In the genomic region with DNA sequence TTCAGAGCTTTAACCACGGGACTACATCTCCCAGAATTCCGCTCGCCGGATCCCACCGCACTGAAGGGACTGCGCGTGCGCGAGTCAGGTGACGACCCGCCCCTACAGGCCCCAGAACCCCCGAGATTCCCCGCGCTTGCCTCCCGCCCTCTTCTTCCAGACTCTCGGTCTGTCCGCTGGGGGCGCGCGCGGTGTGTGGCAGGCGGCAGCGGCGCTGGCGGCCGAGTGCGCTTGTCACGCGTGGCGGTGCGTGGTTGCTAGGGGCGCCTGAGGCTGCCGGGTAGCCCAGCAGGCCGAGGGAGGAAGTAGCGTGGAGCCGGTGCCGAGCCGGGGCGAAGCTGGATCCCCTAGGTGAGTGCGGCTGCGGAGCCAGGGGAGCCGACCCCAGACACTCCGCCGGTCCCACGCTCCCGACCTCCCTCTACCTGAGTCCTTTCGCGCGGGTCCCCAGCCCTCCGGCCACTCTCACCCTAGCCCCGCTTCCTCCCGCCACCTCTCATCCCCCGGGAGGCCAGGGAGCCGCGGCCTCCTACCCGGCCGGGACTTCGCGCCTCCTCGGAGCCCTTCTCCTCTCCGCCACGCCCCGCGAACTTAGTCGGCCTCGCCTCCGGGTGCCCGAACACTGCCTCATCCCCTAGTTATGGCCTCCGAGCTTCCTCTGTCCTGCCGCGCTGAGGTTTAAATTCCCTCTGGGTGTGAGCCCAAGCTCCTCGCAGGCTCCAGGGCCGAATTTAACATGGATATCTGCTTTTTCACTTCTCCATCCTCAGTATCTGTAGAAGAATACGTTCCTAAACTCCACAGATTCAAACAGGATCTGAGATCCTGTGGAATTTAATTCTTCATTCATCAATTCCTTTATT, we compare ENCODE assay signal across 1 cellular context.
TF ChIP-seq lines count a peak whose summit lies in the region.

A gene with protein sequence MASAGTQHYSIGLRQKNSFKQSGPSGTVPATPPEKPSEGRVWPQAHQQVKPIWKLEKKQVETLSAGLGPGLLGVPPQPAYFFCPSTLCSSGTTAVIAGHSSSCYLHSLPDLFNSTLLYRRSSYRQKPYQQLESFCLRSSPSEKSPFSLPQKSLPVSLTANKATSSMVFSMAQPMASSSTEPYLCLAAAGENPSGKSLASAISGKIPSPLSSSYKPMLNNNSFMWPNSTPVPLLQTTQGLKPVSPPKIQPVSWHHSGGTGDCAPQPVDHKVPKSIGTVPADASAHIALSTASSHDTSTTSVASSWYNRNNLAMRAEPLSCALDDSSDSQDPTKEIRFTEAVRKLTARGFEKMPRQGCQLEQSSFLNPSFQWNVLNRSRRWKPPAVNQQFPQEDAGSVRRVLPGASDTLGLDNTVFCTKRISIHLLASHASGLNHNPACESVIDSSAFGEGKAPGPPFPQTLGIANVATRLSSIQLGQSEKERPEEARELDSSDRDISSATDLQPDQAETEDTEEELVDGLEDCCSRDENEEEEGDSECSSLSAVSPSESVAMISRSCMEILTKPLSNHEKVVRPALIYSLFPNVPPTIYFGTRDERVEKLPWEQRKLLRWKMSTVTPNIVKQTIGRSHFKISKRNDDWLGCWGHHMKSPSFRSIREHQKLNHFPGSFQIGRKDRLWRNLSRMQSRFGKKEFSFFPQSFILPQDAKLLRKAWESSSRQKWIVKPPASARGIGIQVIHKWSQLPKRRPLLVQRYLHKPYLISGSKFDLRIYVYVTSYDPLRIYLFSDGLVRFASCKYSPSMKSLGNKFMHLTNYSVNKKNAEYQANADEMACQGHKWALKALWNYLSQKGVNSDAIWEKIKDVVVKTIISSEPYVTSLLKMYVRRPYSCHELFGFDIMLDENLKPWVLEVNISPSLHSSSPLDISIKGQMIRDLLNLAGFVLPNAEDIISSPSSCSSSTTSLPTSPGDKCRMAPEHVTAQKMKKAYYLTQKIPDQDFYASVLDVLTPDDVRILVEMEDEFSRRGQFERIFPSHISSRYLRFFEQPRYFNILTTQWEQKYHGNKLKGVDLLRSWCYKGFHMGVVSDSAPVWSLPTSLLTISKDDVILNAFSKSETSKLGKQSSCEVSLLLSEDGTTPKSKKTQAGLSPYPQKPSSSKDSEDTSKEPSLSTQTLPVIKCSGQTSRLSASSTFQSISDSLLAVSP (plus strand): TSS at position 149 of the 863 bp plus-strand sequence. CDS start 26,842 bp downstream, outside the sequence.

TF ChIP-seq in A549, 52 proteins besides CTCF, POLR2A, EP300 and RAD21 (continued from another document):
- TF ChIP-seq, protein P1, sequence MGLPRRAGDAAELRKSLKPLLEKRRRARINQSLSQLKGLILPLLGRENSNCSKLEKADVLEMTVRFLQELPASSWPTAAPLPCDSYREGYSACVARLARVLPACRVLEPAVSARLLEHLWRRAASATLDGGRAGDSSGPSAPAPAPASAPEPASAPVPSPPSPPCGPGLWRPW (IDR thresholded peaks at IDR 0.05) = no peak
- TF ChIP-seq PHF8 (IDR thresholded peaks at IDR 0.05; ENCODE audit: borderline replicate concordance, low read depth) = peak; percentile 69; the same call in 1 of the 2 replicates
- TF ChIP-seq ZNF302 (CRISPR knock-in tag; IDR thresholded peaks at IDR 0.05) = no peak
- TF ChIP-seq, protein P2, sequence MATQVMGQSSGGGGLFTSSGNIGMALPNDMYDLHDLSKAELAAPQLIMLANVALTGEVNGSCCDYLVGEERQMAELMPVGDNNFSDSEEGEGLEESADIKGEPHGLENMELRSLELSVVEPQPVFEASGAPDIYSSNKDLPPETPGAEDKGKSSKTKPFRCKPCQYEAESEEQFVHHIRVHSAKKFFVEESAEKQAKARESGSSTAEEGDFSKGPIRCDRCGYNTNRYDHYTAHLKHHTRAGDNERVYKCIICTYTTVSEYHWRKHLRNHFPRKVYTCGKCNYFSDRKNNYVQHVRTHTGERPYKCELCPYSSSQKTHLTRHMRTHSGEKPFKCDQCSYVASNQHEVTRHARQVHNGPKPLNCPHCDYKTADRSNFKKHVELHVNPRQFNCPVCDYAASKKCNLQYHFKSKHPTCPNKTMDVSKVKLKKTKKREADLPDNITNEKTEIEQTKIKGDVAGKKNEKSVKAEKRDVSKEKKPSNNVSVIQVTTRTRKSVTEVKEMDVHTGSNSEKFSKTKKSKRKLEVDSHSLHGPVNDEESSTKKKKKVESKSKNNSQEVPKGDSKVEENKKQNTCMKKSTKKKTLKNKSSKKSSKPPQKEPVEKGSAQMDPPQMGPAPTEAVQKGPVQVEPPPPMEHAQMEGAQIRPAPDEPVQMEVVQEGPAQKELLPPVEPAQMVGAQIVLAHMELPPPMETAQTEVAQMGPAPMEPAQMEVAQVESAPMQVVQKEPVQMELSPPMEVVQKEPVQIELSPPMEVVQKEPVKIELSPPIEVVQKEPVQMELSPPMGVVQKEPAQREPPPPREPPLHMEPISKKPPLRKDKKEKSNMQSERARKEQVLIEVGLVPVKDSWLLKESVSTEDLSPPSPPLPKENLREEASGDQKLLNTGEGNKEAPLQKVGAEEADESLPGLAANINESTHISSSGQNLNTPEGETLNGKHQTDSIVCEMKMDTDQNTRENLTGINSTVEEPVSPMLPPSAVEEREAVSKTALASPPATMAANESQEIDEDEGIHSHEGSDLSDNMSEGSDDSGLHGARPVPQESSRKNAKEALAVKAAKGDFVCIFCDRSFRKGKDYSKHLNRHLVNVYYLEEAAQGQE (IDR thresholded peaks at IDR 0.05) = 0 out of 2 replicates have a peak, but pooled peaks have one; percentile 18
- peak; percentile 78; the same call in 1 of the 2 replicates for TF ChIP-seq MYC (IDR thresholded peaks at IDR 0.05; ENCODE audit: borderline replicate concordance, low read length)
- no peak for TF ChIP-seq HOXB13 (CRISPR knock-in tag; IDR thresholded peaks at IDR 0.05; ENCODE audit: low read depth)
- no peak for TF ChIP-seq NFE2L2 (conservative IDR thresholded peaks at IDR 0.05; ENCODE audit: low read length)
- peak; percentile 57 for TF ChIP-seq SMC3 (IDR thresholded peaks at IDR 0.05)
- TF ChIP-seq, protein P3, sequence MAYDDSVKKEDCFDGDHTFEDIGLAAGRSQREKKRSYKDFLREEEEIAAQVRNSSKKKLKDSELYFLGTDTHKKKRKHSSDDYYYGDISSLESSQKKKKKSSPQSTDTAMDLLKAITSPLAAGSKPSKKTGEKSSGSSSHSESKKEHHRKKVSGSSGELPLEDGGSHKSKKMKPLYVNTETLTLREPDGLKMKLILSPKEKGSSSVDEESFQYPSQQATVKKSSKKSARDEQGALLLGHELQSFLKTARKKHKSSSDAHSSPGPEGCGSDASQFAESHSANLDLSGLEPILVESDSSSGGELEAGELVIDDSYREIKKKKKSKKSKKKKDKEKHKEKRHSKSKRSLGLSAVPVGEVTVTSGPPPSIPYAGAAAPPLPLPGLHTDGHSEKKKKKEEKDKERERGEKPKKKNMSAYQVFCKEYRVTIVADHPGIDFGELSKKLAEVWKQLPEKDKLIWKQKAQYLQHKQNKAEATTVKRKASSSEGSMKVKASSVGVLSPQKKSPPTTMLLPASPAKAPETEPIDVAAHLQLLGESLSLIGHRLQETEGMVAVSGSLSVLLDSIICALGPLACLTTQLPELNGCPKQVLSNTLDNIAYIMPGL (CRISPR knock-in tag; IDR thresholded peaks at IDR 0.05; ENCODE audit: borderline replicate concordance) = no peak; the same call in 1 of the 2 replicates
- no peak for TF ChIP-seq NPAS2 (CRISPR knock-in tag; IDR thresholded peaks at IDR 0.05; ENCODE audit: borderline replicate concordance)
- peak; percentile 50 for TF ChIP-seq KDM5A (IDR thresholded peaks at IDR 0.05)
- no peak for TF ChIP-seq ZFP36 (IDR thresholded peaks at IDR 0.05; ENCODE audit: borderline replicate concordance, partially characterized antibody)
- TF ChIP-seq POLR2AphosphoS2 (conservative IDR thresholded peaks at IDR 0.05; ENCODE audit: low read length) = no peak
- TF ChIP-seq TFCP2L1 (CRISPR knock-in tag; IDR thresholded peaks at IDR 0.05) = 0 out of 2 replicates have a peak, but pooled peaks have one; percentile 40
- no peak for TF ChIP-seq CHD4 (IDR thresholded peaks at IDR 0.05; ENCODE audit: borderline replicate concordance)
- TF ChIP-seq JUN (IDR thresholded peaks at IDR 0.05) = peak in 1 of 2 experiments; percentile 65; a peak in 2 of 5 replicates
- TF ChIP-seq, protein P4, sequence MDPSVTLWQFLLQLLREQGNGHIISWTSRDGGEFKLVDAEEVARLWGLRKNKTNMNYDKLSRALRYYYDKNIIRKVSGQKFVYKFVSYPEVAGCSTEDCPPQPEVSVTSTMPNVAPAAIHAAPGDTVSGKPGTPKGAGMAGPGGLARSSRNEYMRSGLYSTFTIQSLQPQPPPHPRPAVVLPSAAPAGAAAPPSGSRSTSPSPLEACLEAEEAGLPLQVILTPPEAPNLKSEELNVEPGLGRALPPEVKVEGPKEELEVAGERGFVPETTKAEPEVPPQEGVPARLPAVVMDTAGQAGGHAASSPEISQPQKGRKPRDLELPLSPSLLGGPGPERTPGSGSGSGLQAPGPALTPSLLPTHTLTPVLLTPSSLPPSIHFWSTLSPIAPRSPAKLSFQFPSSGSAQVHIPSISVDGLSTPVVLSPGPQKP (IDR thresholded peaks at IDR 0.05; ENCODE audit: low read depth, low read length) = no peak
- no peak for TF ChIP-seq KDM1A (IDR thresholded peaks at IDR 0.05; ENCODE audit: low read depth)
- TF ChIP-seq CEBPB (IDR thresholded peaks at IDR 0.05) = no peak
- TF ChIP-seq, protein P5, sequence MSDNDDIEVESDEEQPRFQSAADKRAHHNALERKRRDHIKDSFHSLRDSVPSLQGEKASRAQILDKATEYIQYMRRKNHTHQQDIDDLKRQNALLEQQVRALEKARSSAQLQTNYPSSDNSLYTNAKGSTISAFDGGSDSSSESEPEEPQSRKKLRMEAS (IDR thresholded peaks at IDR 0.05) = peak; percentile 88
- no peak for TF ChIP-seq FOSB (CRISPR knock-in tag; IDR thresholded peaks at IDR 0.05)
TF ChIP-seq in A549: peak in this region for 14.
